ENCODE assay signal across 1 cellular context in the genomic region with DNA sequence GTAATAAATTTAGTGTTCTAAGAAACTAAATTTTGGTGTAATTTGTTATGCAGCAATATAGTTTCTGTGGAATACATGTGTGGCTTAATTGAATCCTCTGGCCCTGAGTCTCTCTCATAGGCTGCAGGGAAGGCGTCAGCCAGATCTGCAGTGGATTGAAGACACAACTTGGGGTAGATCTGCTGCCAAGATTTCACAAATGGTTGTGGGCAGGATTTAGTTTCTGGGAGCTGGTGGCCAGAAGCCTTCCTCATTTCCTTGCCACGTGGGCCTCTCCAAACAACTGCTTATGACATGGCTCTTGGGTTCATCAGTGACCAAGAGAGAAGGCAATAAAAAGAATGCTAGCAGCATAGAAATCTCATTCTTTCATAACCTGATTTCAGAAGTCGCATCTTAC.
TF ChIP-seq lines count a peak whose summit lies in the region.

No MANE protein-coding gene starts in this region.

TF ChIP-seq in WTC11, 78 proteins besides CTCF, POLR2A, EP300 and RAD21 (continued from another document):
- TF ChIP-seq PRDM15 (CRISPR knock-in tag; IDR thresholded peaks at IDR 0.05) (no peak), SMAD4 (CRISPR knock-in tag; IDR thresholded peaks at IDR 0.05) (no peak), ZNF416 (CRISPR knock-in tag; IDR thresholded peaks at IDR 0.05) (no peak)
